8 cellular contexts compared by ENCODE assay signal in the genomic region with DNA sequence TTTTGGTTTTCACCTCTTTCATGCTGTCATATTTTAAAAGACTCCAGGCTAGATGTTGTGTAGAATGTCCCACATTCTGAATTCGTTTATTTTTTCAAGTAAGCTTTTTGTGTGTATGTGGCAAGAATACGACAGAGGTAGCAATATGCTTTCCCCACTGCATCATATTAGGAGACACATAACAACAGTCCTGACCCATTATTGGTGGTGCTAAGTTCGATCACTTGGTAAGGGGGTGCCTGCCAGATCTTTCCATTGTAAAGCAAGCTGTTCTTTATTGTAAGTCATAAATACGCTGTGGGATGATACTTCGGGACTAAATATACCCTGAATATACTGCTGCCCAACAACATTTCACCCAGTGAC. TPM values are rescaled to one million over a fixed set of nuclear protein-coding genes. Genes with fewer than 3 reads are reported as not detected.
DNase-seq lines count a peak whose midpoint lies in the region; ATAC-seq and TF ChIP-seq lines count a peak whose summit lies in the region.

No MANE protein-coding gene starts in this region.

- H3K4me1 ChIP-seq in MM.1S (ENCODE audit: low read length) (peaks cover 10% of the 10 kb centered on the region), endodermal cell (ENCODE audit: control insufficient read depth, insufficient read depth, low read length) (peaks cover under 1% of the 10 kb centered on the region)

- H3K9me3 ChIP-seq in MM.1S (replicated peaks; ENCODE audit: insufficient read depth, low read length) = no peaks in the 10 kb centered on the region
- no peaks in the 10 kb centered on the region for H3K9me3 ChIP-seq in endodermal cell (ENCODE audit: control insufficient read depth, low read length)

- H3K27me3 ChIP-seq in MM.1S (replicated peaks; ENCODE audit: insufficient read depth, low read length) (no peaks in the 10 kb centered on the region), endodermal cell (ENCODE audit: control insufficient read depth, insufficient read depth, low read length, poor library complexity, severe bottlenecking) (no peaks in the 10 kb centered on the region)

- H3K36me3 ChIP-seq in MM.1S (replicated peaks; ENCODE audit: insufficient read depth, low read length) (no peaks in the 10 kb centered on the region), endodermal cell (ENCODE audit: control insufficient read depth, insufficient read depth, low read length) (no peaks in the 10 kb centered on the region)

- peaks cover 50% of the 10 kb centered on the region for H3K79me2 ChIP-seq in MM.1S (ENCODE audit: low read length)

- H3F3A ChIP-seq in MM.1S (ENCODE audit: insufficient read depth, low read length) = peaks cover 28% of the 10 kb centered on the region

- no peaks in the 10 kb centered on the region for H3K27me3 Mint-ChIP-seq in endodermal cell (ENCODE audit: insufficient read depth)
- no peaks in the 10 kb centered on the region for H3K27me3 Mint-ChIP-seq in neural crest cell (ENCODE audit: low read depth)

- H3K27ac Mint-ChIP-seq in endodermal cell (peak overlapping the region; percentile 79), neural crest cell (ENCODE audit: unreplicated experiment) (peak overlapping the region; percentile 86)

- H3K4me2 ChIP-seq in MM.1S (ENCODE audit: low read depth, low read length) = peak overlapping the region; percentile 91

- 50 to 80% methylated on average over 2 to 4 of the region's 5 CpGs for WGBS in endodermal cell (ENCODE audit: insufficient coverage in 1 of 2, insufficient read length in 1 of 2), 2 experiments

- H3K36me3 Mint-ChIP-seq in endodermal cell (ENCODE audit: low read depth) (no peaks in the 10 kb centered on the region), neural crest cell (ENCODE audit: low read depth) (no peaks in the 10 kb centered on the region)

- ATAC-seq in GM19035 (IDR thresholded peaks at IDR 0.05; ENCODE audit: unreplicated experiment) (peak; percentile 4), GM21786 (IDR thresholded peaks at IDR 0.05; ENCODE audit: unreplicated experiment) (no peak)

- TF ChIP-seq CTCF in MM.1S (IDR thresholded peaks at IDR 0.05; ENCODE audit: low read length) = no peak
- TF ChIP-seq CTCF in endodermal cell (conservative IDR thresholded peaks at IDR 0.05) = no peak
- no peak for TF ChIP-seq CTCF in neural crest cell (conservative IDR thresholded peaks at IDR 0.05)

- peak overlapping the region; percentile 98 for H3K4me3 ChIP-seq in MM.1S (ENCODE audit: low read length)
- peak overlapping the region; percentile 80 for H3K4me3 ChIP-seq in endodermal cell (ENCODE audit: low read length)

- no peaks in the 10 kb centered on the region for H3K9me2 ChIP-seq in MM.1S (replicated peaks; ENCODE audit: insufficient read depth, low read length)

- H3K9ac ChIP-seq in MM.1S (ENCODE audit: low read length) (peak overlapping the region; percentile 44), endodermal cell (ENCODE audit: extremely low read depth, low read length, poor library complexity, severe bottlenecking) (peak overlapping the region; percentile 52)

- H3K4me3 Mint-ChIP-seq in endodermal cell (peak overlapping the region; percentile 94), neural crest cell (peak overlapping the region; percentile 100)

- peaks cover 12% of the 10 kb centered on the region; the same call in 1 of the 2 replicates for H4K20me1 ChIP-seq in MM.1S (ENCODE audit: insufficient read depth, low read length)

- DNase-seq in MM.1S (no peak), endodermal cell (no peak), neural crest cell (ENCODE audit: low read depth, low spot score) (no peak), NCI-H2081 treated with DMSO at 0.1 percent for 48 hours (lab: John Stamatoyannopoulos, UW) (no peak), Ammon's horn (ENCODE audit: low spot score) (no peak)
- no peak for DNase-seq in activated CD8-positive, alpha-beta memory T cell treated with anti-CD3 and anti-CD28 coated beads for 24 hours

- H2AFZ ChIP-seq in MM.1S (ENCODE audit: low read length) = peak overlapping the region; percentile 86

- H3K4me1 Mint-ChIP-seq in endodermal cell = peaks cover 30% of the 10 kb centered on the region
- peaks cover 30% of the 10 kb centered on the region for H3K4me1 Mint-ChIP-seq in neural crest cell

- no peak overlapping the region for H3K27ac ChIP-seq in MM.1S (ENCODE audit: low read length)
- no peak overlapping the region for H3K27ac ChIP-seq in endodermal cell (ENCODE audit: low read depth, low read length)

- no peaks in the 10 kb centered on the region for H3K9me3 Mint-ChIP-seq in endodermal cell
- H3K9me3 Mint-ChIP-seq in neural crest cell = no peaks in the 10 kb centered on the region

RNA-seq across cellular contexts. Expression of a gene that starts 0.6 kb away (rescaled TPM):
- 10 to 100 TPM; 38.6 TPM for total RNA-seq in endodermal cell
- 15.2 TPM for polyA plus RNA-seq in endodermal cell (2013, experiment 1 of 2)
- polyA plus RNA-seq in endodermal cell (2013, experiment 2 of 2) = 14.4 TPM
- 23.9 and 25.7 TPM in 2 replicates for total RNA-seq in neural crest cell
